Comparison of ENCODE assay signal across 1 cellular context in genomic region chr19:12400618-12401502, GRCh38.
TF ChIP-seq lines count a peak whose summit lies in the region.

Gene ZNF799 (minus strand): TSS chr19:12401271. CDS start chr19:12401070, 201 bp downstream.

TF ChIP-seq in H1, 55 proteins besides CTCF, POLR2A, EP300 and RAD21:
- TF ChIP-seq, protein P1, sequence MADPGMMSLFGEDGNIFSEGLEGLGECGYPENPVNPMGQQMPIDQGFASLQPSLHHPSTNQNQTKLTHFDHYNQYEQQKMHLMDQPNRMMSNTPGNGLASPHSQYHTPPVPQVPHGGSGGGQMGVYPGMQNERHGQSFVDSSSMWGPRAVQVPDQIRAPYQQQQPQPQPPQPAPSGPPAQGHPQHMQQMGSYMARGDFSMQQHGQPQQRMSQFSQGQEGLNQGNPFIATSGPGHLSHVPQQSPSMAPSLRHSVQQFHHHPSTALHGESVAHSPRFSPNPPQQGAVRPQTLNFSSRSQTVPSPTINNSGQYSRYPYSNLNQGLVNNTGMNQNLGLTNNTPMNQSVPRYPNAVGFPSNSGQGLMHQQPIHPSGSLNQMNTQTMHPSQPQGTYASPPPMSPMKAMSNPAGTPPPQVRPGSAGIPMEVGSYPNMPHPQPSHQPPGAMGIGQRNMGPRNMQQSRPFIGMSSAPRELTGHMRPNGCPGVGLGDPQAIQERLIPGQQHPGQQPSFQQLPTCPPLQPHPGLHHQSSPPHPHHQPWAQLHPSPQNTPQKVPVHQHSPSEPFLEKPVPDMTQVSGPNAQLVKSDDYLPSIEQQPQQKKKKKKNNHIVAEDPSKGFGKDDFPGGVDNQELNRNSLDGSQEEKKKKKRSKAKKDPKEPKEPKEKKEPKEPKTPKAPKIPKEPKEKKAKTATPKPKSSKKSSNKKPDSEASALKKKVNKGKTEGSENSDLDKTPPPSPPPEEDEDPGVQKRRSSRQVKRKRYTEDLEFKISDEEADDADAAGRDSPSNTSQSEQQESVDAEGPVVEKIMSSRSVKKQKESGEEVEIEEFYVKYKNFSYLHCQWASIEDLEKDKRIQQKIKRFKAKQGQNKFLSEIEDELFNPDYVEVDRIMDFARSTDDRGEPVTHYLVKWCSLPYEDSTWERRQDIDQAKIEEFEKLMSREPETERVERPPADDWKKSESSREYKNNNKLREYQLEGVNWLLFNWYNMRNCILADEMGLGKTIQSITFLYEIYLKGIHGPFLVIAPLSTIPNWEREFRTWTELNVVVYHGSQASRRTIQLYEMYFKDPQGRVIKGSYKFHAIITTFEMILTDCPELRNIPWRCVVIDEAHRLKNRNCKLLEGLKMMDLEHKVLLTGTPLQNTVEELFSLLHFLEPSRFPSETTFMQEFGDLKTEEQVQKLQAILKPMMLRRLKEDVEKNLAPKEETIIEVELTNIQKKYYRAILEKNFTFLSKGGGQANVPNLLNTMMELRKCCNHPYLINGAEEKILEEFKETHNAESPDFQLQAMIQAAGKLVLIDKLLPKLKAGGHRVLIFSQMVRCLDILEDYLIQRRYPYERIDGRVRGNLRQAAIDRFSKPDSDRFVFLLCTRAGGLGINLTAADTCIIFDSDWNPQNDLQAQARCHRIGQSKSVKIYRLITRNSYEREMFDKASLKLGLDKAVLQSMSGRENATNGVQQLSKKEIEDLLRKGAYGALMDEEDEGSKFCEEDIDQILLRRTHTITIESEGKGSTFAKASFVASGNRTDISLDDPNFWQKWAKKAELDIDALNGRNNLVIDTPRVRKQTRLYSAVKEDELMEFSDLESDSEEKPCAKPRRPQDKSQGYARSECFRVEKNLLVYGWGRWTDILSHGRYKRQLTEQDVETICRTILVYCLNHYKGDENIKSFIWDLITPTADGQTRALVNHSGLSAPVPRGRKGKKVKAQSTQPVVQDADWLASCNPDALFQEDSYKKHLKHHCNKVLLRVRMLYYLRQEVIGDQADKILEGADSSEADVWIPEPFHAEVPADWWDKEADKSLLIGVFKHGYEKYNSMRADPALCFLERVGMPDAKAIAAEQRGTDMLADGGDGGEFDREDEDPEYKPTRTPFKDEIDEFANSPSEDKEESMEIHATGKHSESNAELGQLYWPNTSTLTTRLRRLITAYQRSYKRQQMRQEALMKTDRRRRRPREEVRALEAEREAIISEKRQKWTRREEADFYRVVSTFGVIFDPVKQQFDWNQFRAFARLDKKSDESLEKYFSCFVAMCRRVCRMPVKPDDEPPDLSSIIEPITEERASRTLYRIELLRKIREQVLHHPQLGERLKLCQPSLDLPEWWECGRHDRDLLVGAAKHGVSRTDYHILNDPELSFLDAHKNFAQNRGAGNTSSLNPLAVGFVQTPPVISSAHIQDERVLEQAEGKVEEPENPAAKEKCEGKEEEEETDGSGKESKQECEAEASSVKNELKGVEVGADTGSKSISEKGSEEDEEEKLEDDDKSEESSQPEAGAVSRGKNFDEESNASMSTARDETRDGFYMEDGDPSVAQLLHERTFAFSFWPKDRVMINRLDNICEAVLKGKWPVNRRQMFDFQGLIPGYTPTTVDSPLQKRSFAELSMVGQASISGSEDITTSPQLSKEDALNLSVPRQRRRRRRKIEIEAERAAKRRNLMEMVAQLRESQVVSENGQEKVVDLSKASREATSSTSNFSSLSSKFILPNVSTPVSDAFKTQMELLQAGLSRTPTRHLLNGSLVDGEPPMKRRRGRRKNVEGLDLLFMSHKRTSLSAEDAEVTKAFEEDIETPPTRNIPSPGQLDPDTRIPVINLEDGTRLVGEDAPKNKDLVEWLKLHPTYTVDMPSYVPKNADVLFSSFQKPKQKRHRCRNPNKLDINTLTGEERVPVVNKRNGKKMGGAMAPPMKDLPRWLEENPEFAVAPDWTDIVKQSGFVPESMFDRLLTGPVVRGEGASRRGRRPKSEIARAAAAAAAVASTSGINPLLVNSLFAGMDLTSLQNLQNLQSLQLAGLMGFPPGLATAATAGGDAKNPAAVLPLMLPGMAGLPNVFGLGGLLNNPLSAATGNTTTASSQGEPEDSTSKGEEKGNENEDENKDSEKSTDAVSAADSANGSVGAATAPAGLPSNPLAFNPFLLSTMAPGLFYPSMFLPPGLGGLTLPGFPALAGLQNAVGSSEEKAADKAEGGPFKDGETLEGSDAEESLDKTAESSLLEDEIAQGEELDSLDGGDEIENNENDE (IDR thresholded peaks at IDR 0.05; ENCODE audit: insufficient replicate concordance, low read length): no peak
- peak in 1 of 2 experiments; percentile 57; a peak in 1 of 4 replicates for TF ChIP-seq SIN3A (conservative IDR thresholded peaks at IDR 0.05 in 1 of 2, IDR thresholded peaks at IDR 0.05 in 1 of 2; ENCODE audit: low read depth in 1 of 2, low read length in 2 of 2)
- TF ChIP-seq CREB1 (IDR thresholded peaks at IDR 0.05): no peak
- TF ChIP-seq TEAD4 (IDR thresholded peaks at IDR 0.05; ENCODE audit: low read depth, low read length): no peak
- 0 out of 2 replicates have a peak, but pooled peaks have one; percentile 29 for TF ChIP-seq TBP (IDR thresholded peaks at IDR 0.05; ENCODE audit: low read depth, low read length)
- peak; percentile 67 for TF ChIP-seq BACH1 (IDR thresholded peaks at IDR 0.05; ENCODE audit: low read length)
- no peak for TF ChIP-seq CBX8 (IDR thresholded peaks at IDR 0.05; ENCODE audit: borderline replicate concordance, low read depth, low read length)
- TF ChIP-seq BRCA1 (IDR thresholded peaks at IDR 0.05; ENCODE audit: low read depth, low read length): no peak
- TF ChIP-seq SUZ12 (IDR thresholded peaks at IDR 0.05; ENCODE audit: low read length): no peak
- TF ChIP-seq NRF1 (IDR thresholded peaks at IDR 0.05; ENCODE audit: low read depth, low read length): no peak
- no peak for TF ChIP-seq BCL11A (IDR thresholded peaks at IDR 0.05; ENCODE audit: low read depth in 2 of 2, low read length in 2 of 2)
- TF ChIP-seq POLR2AphosphoS5 (IDR thresholded peaks at IDR 0.05; ENCODE audit: low read depth, low read length): no peak
- peak; percentile 79 for TF ChIP-seq KDM4A (IDR thresholded peaks at IDR 0.05; ENCODE audit: low read depth, low read length, severe bottlenecking)
- TF ChIP-seq PHF8 (conservative IDR thresholded peaks at IDR 0.05; ENCODE audit: low read depth, low read length): 0 out of 2 replicates have a peak, but pooled peaks have one; percentile 40
- TF ChIP-seq MAFK (IDR thresholded peaks at IDR 0.05; ENCODE audit: low read depth, low read length): no peak
- TF ChIP-seq SIX5 (IDR thresholded peaks at IDR 0.05; ENCODE audit: low read depth, low read length): no peak
- TF ChIP-seq TAF7 (optimal IDR thresholded peaks at IDR 0.05; ENCODE audit: borderline replicate concordance, low read depth, low read length): no peak
- peak; percentile 75; the same call in 1 of the 2 replicates for TF ChIP-seq SP1 (IDR thresholded peaks at IDR 0.05; ENCODE audit: low read depth, low read length)
- TF ChIP-seq HDAC2 (IDR thresholded peaks at IDR 0.05; ENCODE audit: borderline replicate concordance in 1 of 2, low read depth in 2 of 2, low read length in 2 of 2): peak; percentile 43 to 83; a peak in 1 of 4 replicates
- TF ChIP-seq GABPA (IDR thresholded peaks at IDR 0.05; ENCODE audit: borderline replicate concordance, insufficient read depth, low read length): no peak
- TF ChIP-seq RNF2 (IDR thresholded peaks at IDR 0.05; ENCODE audit: borderline replicate concordance, low read depth, low read length, missing control alignments, poor library complexity, severe bottlenecking): no peak
- TF ChIP-seq POU5F1 (IDR thresholded peaks at IDR 0.05; ENCODE audit: low read depth, low read length): no peak
- 0 out of 2 replicates have a peak, but pooled peaks have one; percentile 32 for TF ChIP-seq TAF1 (IDR thresholded peaks at IDR 0.05; ENCODE audit: low read depth, low read length)
- TF ChIP-seq CTBP2 (IDR thresholded peaks at IDR 0.05; ENCODE audit: borderline replicate concordance, insufficient read depth, insufficient read length, low read length): no peak
- TF ChIP-seq CBX5 (IDR thresholded peaks at IDR 0.05; ENCODE audit: low read depth, low read length): no peak
- TF ChIP-seq SP4 (IDR thresholded peaks at IDR 0.05; ENCODE audit: low read length): no peak
- 0 out of 2 replicates have a peak, but pooled peaks have one; percentile 27 for TF ChIP-seq MAX (IDR thresholded peaks at IDR 0.05)
- no peak for TF ChIP-seq ASH2L (IDR thresholded peaks at IDR 0.05; ENCODE audit: low read length)
- TF ChIP-seq SRF (IDR thresholded peaks at IDR 0.05; ENCODE audit: low read depth, low read length): no peak
- TF ChIP-seq CEBPB (IDR thresholded peaks at IDR 0.05; ENCODE audit: low read depth, low read length): no peak
- TF ChIP-seq, protein P2, sequence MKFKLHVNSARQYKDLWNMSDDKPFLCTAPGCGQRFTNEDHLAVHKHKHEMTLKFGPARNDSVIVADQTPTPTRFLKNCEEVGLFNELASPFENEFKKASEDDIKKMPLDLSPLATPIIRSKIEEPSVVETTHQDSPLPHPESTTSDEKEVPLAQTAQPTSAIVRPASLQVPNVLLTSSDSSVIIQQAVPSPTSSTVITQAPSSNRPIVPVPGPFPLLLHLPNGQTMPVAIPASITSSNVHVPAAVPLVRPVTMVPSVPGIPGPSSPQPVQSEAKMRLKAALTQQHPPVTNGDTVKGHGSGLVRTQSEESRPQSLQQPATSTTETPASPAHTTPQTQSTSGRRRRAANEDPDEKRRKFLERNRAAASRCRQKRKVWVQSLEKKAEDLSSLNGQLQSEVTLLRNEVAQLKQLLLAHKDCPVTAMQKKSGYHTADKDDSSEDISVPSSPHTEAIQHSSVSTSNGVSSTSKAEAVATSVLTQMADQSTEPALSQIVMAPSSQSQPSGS (IDR thresholded peaks at IDR 0.05; ENCODE audit: low read length): no peak
- peak; percentile 41; the same call in 1 of the 2 replicates for TF ChIP-seq USF2 (IDR thresholded peaks at IDR 0.05; ENCODE audit: low read length)
TF ChIP-seq in H1: peak in this region for 10.
